9 cellular contexts compared by ENCODE assay signal in the genomic region with DNA sequence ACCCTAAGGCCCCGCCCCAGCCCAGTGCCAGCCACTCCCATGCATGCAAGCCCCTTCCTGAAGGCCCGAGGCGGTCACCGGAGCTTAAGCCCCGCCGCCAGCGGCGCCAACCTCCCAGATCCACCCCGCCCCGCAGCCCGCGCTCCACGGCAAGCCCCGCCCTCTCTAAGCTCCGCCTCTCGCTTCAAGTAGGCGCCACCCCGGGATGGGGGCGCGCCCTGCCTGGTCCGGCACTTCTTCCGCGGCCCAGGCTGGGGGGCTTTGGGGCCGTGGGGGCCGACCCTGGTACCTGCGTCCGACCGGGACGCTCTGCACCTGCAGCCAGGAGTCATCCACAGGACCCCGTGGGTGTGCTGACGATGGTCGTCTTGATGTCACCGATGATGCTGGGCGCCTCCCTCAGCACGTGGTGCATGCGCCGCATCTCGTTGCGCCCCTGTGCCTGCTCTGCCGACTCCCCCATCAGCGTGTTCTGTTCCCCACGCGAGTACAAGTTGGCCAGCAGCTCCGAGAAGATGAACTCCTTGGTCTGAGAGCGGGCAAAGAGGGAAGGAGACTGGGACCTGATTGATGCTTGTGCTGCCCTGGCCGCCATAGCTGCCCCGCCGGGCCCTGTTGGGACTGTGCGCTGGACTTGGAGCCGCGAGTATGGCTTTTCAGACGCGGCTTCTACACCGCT. TPM values are rescaled to one million over a fixed set of nuclear protein-coding genes. Genes with fewer than 3 reads are reported as not detected.
A peak's percentile ranks its signal among the peaks of the same experiment; 100 is the strongest.
DNase-seq lines count a peak whose midpoint lies in the region; ATAC-seq and TF ChIP-seq lines count a peak whose summit lies in the region.
"Had no signal": no experiment of that assay in that cellular context is flagged by ENCODE, and none has a peak within 500 bp of the region (broad histone marks: within the 10 kb centered on the region; RNA-seq: fewer than 3 reads in every experiment).

No MANE protein-coding gene starts in this region.

- H3K27me3 Mint-ChIP-seq in activated CD4-positive, alpha-beta memory T cell treated with anti-CD3 and anti-CD28 coated beads, Interleukin-2, amount 10 ng/mL, durations not matched to agents 7 days and 5 days = peaks cover 34% of the 10 kb centered on the region

- H3K36me3 Mint-ChIP-seq in activated CD4-positive, alpha-beta memory T cell treated with anti-CD3 and anti-CD28 coated beads, Interleukin-2, amount 10 ng/mL, durations not matched to agents 7 days and 5 days (ENCODE audit: low read depth) = no peaks in the 10 kb centered on the region

- H3K4me1 ChIP-seq in duodenal mucosa (ENCODE audit: control insufficient read depth in 1 of 2, insufficient read depth in 2 of 2, low read length in 2 of 2) (peaks cover 0 to 13% of the 10 kb centered on the region in 2 donors), lung (ENCODE audit: control insufficient read depth in 2 of 2, insufficient read depth in 2 of 2, low read length in 2 of 2) (no peaks in the 10 kb centered on the region)

- H3K4me3 ChIP-seq in duodenal mucosa (ENCODE audit: low read depth in 1 of 2, low read length in 2 of 2) (peak overlapping the region; percentile 73 to 79), lung (peak overlapping the region; percentile 25)

- peak overlapping the region; percentile 66 for H3K4me3 Mint-ChIP-seq in activated CD4-positive, alpha-beta memory T cell treated with anti-CD3 and anti-CD28 coated beads, Interleukin-2, amount 10 ng/mL, durations not matched to agents 7 days and 5 days

- no peak overlapping the region for H3K27ac Mint-ChIP-seq in activated CD4-positive, alpha-beta memory T cell treated with anti-CD3 and anti-CD28 coated beads, Interleukin-2, amount 10 ng/mL, durations not matched to agents 7 days and 5 days

- peak overlapping the region in 1 of 2 donors; percentile 47 for H3K9ac ChIP-seq in duodenal mucosa (ENCODE audit: low read depth in 1 of 2, low read length in 2 of 2)

- H3K27ac ChIP-seq in C4-2B = peak overlapping the region; percentile 57; the same call in 1 of the 2 replicates
- H3K27ac ChIP-seq in duodenal mucosa (ENCODE audit: low read depth, low read length) = no peak overlapping the region
- H3K27ac ChIP-seq in lung (ENCODE audit: low read depth in 1 of 2, low read length in 1 of 2) = peak overlapping the region in 1 of 2 donors; percentile 28

- H3K9me3 ChIP-seq in duodenal mucosa (ENCODE audit: control insufficient read depth in 1 of 2, low read length in 2 of 2) (no peaks in the 10 kb centered on the region), lung (ENCODE audit: control insufficient read depth in 2 of 2, insufficient read depth in 1 of 2, low read length in 1 of 2) (no peaks in the 10 kb centered on the region)

- H3K27me3 ChIP-seq in duodenal mucosa (ENCODE audit: control insufficient read depth in 1 of 2, insufficient read depth in 2 of 2, low read length in 2 of 2) = no peaks in the 10 kb centered on the region
- H3K27me3 ChIP-seq in lung (ENCODE audit: control insufficient read depth, insufficient read depth) = no peaks in the 10 kb centered on the region

- H3K36me3 ChIP-seq in duodenal mucosa (ENCODE audit: control insufficient read depth in 1 of 2, insufficient read depth in 2 of 2, low read length in 2 of 2) = no peaks in the 10 kb centered on the region
- H3K36me3 ChIP-seq in lung (ENCODE audit: control insufficient read depth in 2 of 2, insufficient read depth in 2 of 2, low read length in 2 of 2) = no peaks in the 10 kb centered on the region

- TF ChIP-seq CTCF in C4-2B (conservative IDR thresholded peaks at IDR 0.05) (no peak), lung (IDR thresholded peaks at IDR 0.05; ENCODE audit: control extremely low read depth, extremely low read depth) (no peak)

- POLR2A ChIA-PET in activated CD4-positive, alpha-beta memory T cell treated with anti-CD3 and anti-CD28 coated beads, Interleukin-2, amount 10 ng/mL, durations not matched to agents 7 days and 5 days (lab: Charles Lee) = interaction anchor here (0.6 to 1.5 kb wide), 6 partner anchors 15 to 694 kb away, joined by 3 to 7 read pairs (median 3); partner anchors contain the start of genes SIN3A and UBE2Q2

- peak; percentile 93 for ATAC-seq in GM19452 (IDR thresholded peaks at IDR 0.05; ENCODE audit: unreplicated experiment)
- peak; percentile 83 for ATAC-seq in HG03565 (IDR thresholded peaks at IDR 0.05; ENCODE audit: unreplicated experiment)
- peak; percentile 97 for ATAC-seq in lung (ENCODE audit: insufficient read depth, low FRiP score)

- DNase-seq in NCI-H774 (lab: John Stamatoyannopoulos, UW) = peak; percentile 87
- peak; percentile 93 for DNase-seq in activated CD4-positive, alpha-beta memory T cell treated with anti-CD3 and anti-CD28 coated beads, Interleukin-2, amount 10 ng/mL, durations not matched to agents 7 days and 5 days
- peak; percentile 94 for DNase-seq in lung (ENCODE audit: low spot score)
- peak; percentile 86 to 88 for DNase-seq in stimulated activated CD4-positive, alpha-beta T cell treated with anti-CD3 and anti-CD28 coated beads, Interleukin-4, amount 100 ng/mL, for 48 hours (ENCODE audit: low read depth in 2 of 2)

- 6 to 8% methylated on average over 53 to 54 of the region's 54 CpGs for WGBS in lung, 2 donors

- peaks cover 10% of the 10 kb centered on the region for H3K4me1 Mint-ChIP-seq in activated CD4-positive, alpha-beta memory T cell treated with anti-CD3 and anti-CD28 coated beads, Interleukin-2, amount 10 ng/mL, durations not matched to agents 7 days and 5 days

- CTCF ChIA-PET in activated CD4-positive, alpha-beta memory T cell treated with anti-CD3 and anti-CD28 coated beads, Interleukin-2, amount 10 ng/mL, durations not matched to agents 7 days and 5 days (lab: Charles Lee) = interaction anchor here (0.5 to 2.0 kb wide), 7 partner anchors 8 to 402 kb away, joined by 3 to 10 read pairs (median 4); no protein-coding TSS in a partner anchor

- no peaks in the 10 kb centered on the region for H3K9me3 Mint-ChIP-seq in activated CD4-positive, alpha-beta memory T cell treated with anti-CD3 and anti-CD28 coated beads, Interleukin-2, amount 10 ng/mL, durations not matched to agents 7 days and 5 days

RNA-seq across cellular contexts. Expression of gene CSPG4, which starts 26.1 kb away (rescaled TPM):
- total RNA-seq in activated CD4-positive, alpha-beta memory T cell treated with anti-CD3 and anti-CD28 coated beads, Interleukin-2, amount 10 ng/mL, durations not matched to agents 7 days and 5 days = not detected
- total RNA-seq in lung = 10 to 100 TPM; 32.4 to 38.1 TPM
- polyA plus RNA-seq in lung = 10 to 100 TPM in 1 of 2 donors, 1 to 10 TPM in 1; 8.5 to 16.0 TPM
- total RNA-seq: T-helper 1 cell treated with Interleukin-12 subunit alpha and Interleukin-12 subunit beta and Interleukin-4 antibody, amounts not matched to agents 30 ng/mL and 1 ng/mL, for 36 hours had no signal

Comparison
In these comparisons a context has a peak if more than half of its experiments do, and no peak if none do; other contexts are left out.
1. RNA of gene CSPG4, which starts 26.1 kb away (total RNA-seq): 32.4 to 38.1 TPM in lung; not detected in activated CD4-positive, alpha-beta memory T cell treated with anti-CD3 and anti-CD28 coated beads, Interleukin-2, amount 10 ng/mL, durations not matched to agents 7 days and 5 days; every median in the first group is over 10 times any median in the second.
2. Peak in every context shown above with its lines, with median percentiles within 50 percentile points of each other: ATAC-seq and DNase-seq.